8 cellular contexts compared by ENCODE assay signal in the genomic region with DNA sequence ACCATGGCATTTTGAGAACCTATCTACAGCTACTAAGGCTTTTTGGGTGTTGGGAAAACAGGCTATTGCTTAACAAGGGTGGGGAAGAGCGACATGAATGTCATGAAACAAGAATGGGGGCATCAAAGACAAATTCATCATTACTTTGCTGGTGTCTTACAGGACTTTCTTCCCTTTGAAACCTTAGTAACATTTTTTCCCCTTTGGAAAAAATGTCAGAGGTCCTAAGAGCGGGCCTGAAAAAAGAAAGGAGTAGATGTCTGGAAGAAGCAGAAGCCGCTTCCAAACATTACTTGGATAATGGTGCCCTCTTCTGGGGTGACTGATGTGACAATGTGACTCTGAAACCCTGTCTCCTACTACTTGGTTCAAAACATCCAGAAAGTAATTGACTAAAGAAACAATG. TPM values are rescaled to one million over a fixed set of nuclear protein-coding genes. Genes with fewer than 3 reads are reported as not detected.
DNase-seq lines count a peak whose midpoint lies in the region; ATAC-seq and TF ChIP-seq lines count a peak whose summit lies in the region.

No MANE protein-coding gene starts in this region.

- H3K27ac ChIP-seq in SK-N-SH (ENCODE audit: low read depth in 2 of 2, low read length in 1 of 2) (no peak overlapping the region), colonic mucosa (no peak overlapping the region)

- no peaks in the 10 kb centered on the region for H3K9me3 ChIP-seq in SK-N-SH
- H3K9me3 ChIP-seq in colonic mucosa: no peaks in the 10 kb centered on the region

- peaks cover 12% of the 10 kb centered on the region for H3F3A ChIP-seq in SK-N-SH (replicated peaks; ENCODE audit: insufficient read depth)

- CTCF ChIA-PET in SK-N-SH (lab: Yijun Ruan, JAX): interaction anchor here (0.6 to 2.9 kb wide), 42 partner anchors 9 to 565 kb away, joined by 3 to 11 read pairs (median 4); partner anchors contain the start of genes HNRNPH3, RUFY2 and STOX1

- no peak for TF ChIP-seq EP300 in SK-N-SH (IDR thresholded peaks at IDR 0.05; ENCODE audit: borderline replicate concordance in 1 of 2, low read depth in 1 of 2, low read length in 1 of 2)

- no peaks in the 10 kb centered on the region for H3K36me3 ChIP-seq in SK-N-SH (replicated peaks in 1 of 2; ENCODE audit: control insufficient read depth in 1 of 2, insufficient read depth in 2 of 2, low read length in 1 of 2)
- H3K36me3 ChIP-seq in colonic mucosa: no peaks in the 10 kb centered on the region

- H3K4me2 ChIP-seq in SK-N-SH: no peak overlapping the region

- peak; percentile 95 for TF ChIP-seq RAD21 in SK-N-SH (IDR thresholded peaks at IDR 0.05; ENCODE audit: low read length)

- H2AFZ ChIP-seq in SK-N-SH (ENCODE audit: low read depth): 0 out of 2 replicates have a peak overlapping the region, but pooled peaks have one; percentile 39

- ATAC-seq in GM18498 (IDR thresholded peaks at IDR 0.05; ENCODE audit: unreplicated experiment) (no peak), HG03520 (IDR thresholded peaks at IDR 0.05; ENCODE audit: unreplicated experiment) (no peak)

- no peaks in the 10 kb centered on the region for H3K9me2 ChIP-seq in SK-N-SH

- H3K9ac ChIP-seq in SK-N-SH: no peak overlapping the region
- no peak overlapping the region for H3K9ac ChIP-seq in colonic mucosa (ENCODE audit: low read depth in 2 of 2, low read length in 2 of 2)

- H3K27me3 ChIP-seq in SK-N-SH (ENCODE audit: insufficient read depth) (no peaks in the 10 kb centered on the region), colonic mucosa (no peaks in the 10 kb centered on the region)

- H3K79me2 ChIP-seq in SK-N-SH (ENCODE audit: insufficient read depth): peaks cover 13% of the 10 kb centered on the region

- DNase-seq in activated naive CD4-positive, alpha-beta T cell treated with Interleukin-2 at 50 U/mL for 16 hours: peak; percentile 8
- no peak for DNase-seq in activated naive CD4-positive, alpha-beta T cell (lab: John Stamatoyannopoulos, UW)
- DNase-seq in NCI-H1092 (lab: John Stamatoyannopoulos, UW): peak; percentile 39
- DNase-seq in SK-N-SH: peak; percentile 64
- peak; percentile 73 for DNase-seq in colonic mucosa
- DNase-seq in midbrain (lab: John Stamatoyannopoulos, UW): peak; percentile 63

- 62% methylated on average over 3 of the region's 3 CpGs for WGBS in SK-N-SH (ENCODE audit: low lambda C conversion rate)

- H3K4me3 ChIP-seq in SK-N-SH (ENCODE audit: low read depth in 2 of 2, low read length in 1 of 2) (peak overlapping the region in 1 of 2 experiments; percentile 19; a peak in 1 of 4 replicates), colonic mucosa (no peak overlapping the region)

- H4K20me1 ChIP-seq in SK-N-SH (ENCODE audit: insufficient read depth): no peaks in the 10 kb centered on the region

- intact Hi-C loops in colonic mucosa (cut with DNase I): loop anchor here (5.0 kb wide), 1 partner anchor 105 kb away; no protein-coding TSS in a partner anchor

- H3K4me1 ChIP-seq in SK-N-SH (ENCODE audit: control insufficient read depth in 1 of 2, insufficient read depth in 2 of 2, low read depth in 1 of 2, low read length in 1 of 2) (peaks cover 0 to 8% of the 10 kb centered on the region in 2 experiments; a peak in 2 of 4 replicates), colonic mucosa (no peaks in the 10 kb centered on the region)

- TF ChIP-seq CTCF in SK-N-SH (IDR thresholded peaks at IDR 0.05): peak; percentile 77
- no peak for TF ChIP-seq CTCF in colonic mucosa (IDR thresholded peaks at IDR 0.05)

- POLR2A ChIA-PET in SK-N-SH (lab: Yijun Ruan, JAX): no interaction called here

TF ChIP-seq in SK-N-SH, 30 proteins besides CTCF, POLR2A, EP300 and RAD21:
- TF ChIP-seq CHD2 (IDR thresholded peaks at IDR 0.05; ENCODE audit: low read length, partially characterized antibody) (no peak), MAX (IDR thresholded peaks at IDR 0.05; ENCODE audit: low read depth) (0 out of 2 replicates have a peak, but pooled peaks have one; percentile 33), FOSL2 (IDR thresholded peaks at IDR 0.05; ENCODE audit: borderline replicate concordance, low read depth) (no peak), FOXJ3 (CRISPR knock-in tag; IDR thresholded peaks at IDR 0.05) (no peak), SMC3 (IDR thresholded peaks at IDR 0.05; ENCODE audit: low read depth, low read length) (peak; percentile 75), MXI1 (IDR thresholded peaks at IDR 0.05; ENCODE audit: low read depth, low read length) (peak; percentile 35; the same call in 1 of the 2 replicates), NFIC (IDR thresholded peaks at IDR 0.05; ENCODE audit: borderline replicate concordance) (no peak), GABPA (IDR thresholded peaks at IDR 0.05; ENCODE audit: low read depth) (no peak), REST (IDR thresholded peaks at IDR 0.05; ENCODE audit: low read depth, low read length) (no peak)
TF ChIP-seq in SK-N-SH: peak in this region for 3.

RNA-seq across cellular contexts. Expression of gene DDX50, which starts 3.8 kb away (rescaled TPM):
- polyA plus RNA-seq in SK-N-SH (2012; rRNA removed): 33.5 and 40.7 TPM in 2 replicates
- 49.8 and 54.0 TPM in 2 replicates for polyA plus RNA-seq in SK-N-SH (2012; cell fraction: cytosol; rRNA removed)
- polyA plus RNA-seq in SK-N-SH (2012; cell fraction: nucleus; rRNA removed): 19.2 and 28.8 TPM in 2 replicates
- 10 to 100 TPM; 22.6 to 24.1 TPM for total RNA-seq in colonic mucosa

RNA-seq across cellular contexts. Expression of gene DDX21, which starts 58.6 kb away (rescaled TPM):
- 40.1 and 58.4 TPM in 2 replicates for polyA plus RNA-seq in SK-N-SH (2012; rRNA removed)
- 66.7 and 81.9 TPM in 2 replicates for polyA plus RNA-seq in SK-N-SH (2012; cell fraction: cytosol; rRNA removed)
- polyA plus RNA-seq in SK-N-SH (2012; cell fraction: nucleus; rRNA removed): 15.2 and 44.1 TPM in 2 replicates
- 10 to 100 TPM; 42.8 to 47.5 TPM for total RNA-seq in colonic mucosa

Comparison
In these comparisons a context has a peak if more than half of its experiments do, and no peak if none do; other contexts are left out.
1. DNase-seq: peak in activated naive CD4-positive, alpha-beta T cell treated with Interleukin-2 at 50 U/mL for 16 hours (single experiment), NCI-H1092 (single experiment), SK-N-SH (single experiment), colonic mucosa (single experiment) and midbrain (single experiment); none in activated naive CD4-positive, alpha-beta T cell (0 of 4).